Comparison of ENCODE assay signal across 1 cellular context in genomic region chr2:159133795-159134194, GRCh38.
TF ChIP-seq lines count a peak whose summit lies in the region.

No MANE protein-coding gene starts in this region.

TF ChIP-seq in SK-N-SH treated with all-trans-retinoic acid at 6 μM for 48 hours, 23 proteins besides CTCF, POLR2A, EP300 and RAD21 (continued from another document):
- no peak for TF ChIP-seq TCF4 (CRISPR knock-in tag; IDR thresholded peaks at IDR 0.05; ENCODE audit: borderline replicate concordance)
- TF ChIP-seq, protein P1, sequence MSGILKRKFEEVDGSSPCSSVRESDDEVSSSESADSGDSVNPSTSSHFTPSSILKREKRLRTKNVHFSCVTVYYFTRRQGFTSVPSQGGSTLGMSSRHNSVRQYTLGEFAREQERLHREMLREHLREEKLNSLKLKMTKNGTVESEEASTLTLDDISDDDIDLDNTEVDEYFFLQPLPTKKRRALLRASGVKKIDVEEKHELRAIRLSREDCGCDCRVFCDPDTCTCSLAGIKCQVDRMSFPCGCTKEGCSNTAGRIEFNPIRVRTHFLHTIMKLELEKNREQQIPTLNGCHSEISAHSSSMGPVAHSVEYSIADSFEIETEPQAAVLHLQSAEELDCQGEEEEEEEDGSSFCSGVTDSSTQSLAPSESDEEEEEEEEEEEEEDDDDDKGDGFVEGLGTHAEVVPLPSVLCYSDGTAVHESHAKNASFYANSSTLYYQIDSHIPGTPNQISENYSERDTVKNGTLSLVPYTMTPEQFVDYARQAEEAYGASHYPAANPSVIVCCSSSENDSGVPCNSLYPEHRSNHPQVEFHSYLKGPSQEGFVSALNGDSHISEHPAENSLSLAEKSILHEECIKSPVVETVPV (CRISPR knock-in tag; IDR thresholded peaks at IDR 0.05) = no peak
